Comparison of ENCODE assay signal across 23 cellular contexts in genomic region chr12:116059901-116060300, GRCh38.
DNase-seq lines count a peak whose midpoint lies in the region; ATAC-seq and TF ChIP-seq lines count a peak whose summit lies in the region.
"Had no signal": no experiment of that assay in that cellular context is flagged by ENCODE, and none has a peak within 500 bp of the region (broad histone marks: within the 10 kb centered on the region; RNA-seq: fewer than 3 reads in every experiment).

No MANE protein-coding gene starts in this region.

- H3K4me3 ChIP-seq in BLaER1 treated with 17β-estradiol and CSF1 and Interleukin-3, amounts not matched to agents 10 nM and 100 nM, result no peak overlapping the region
- H3K4me3 ChIP-seq in neutrophil (ENCODE audit: low read depth in 1 of 2, low read length in 1 of 2), result no peak overlapping the region
- H3K4me3 ChIP-seq: gastroesophageal sphincter, pancreas, right atrium auricular region had no signal

- no peaks in the 10 kb centered on the region for H3K9me3 Mint-ChIP-seq in T-helper 1 cell treated with Interleukin-12 subunit alpha and Interleukin-12 subunit beta and Interleukin-4 antibody, amounts not matched to agents 30 μg/mL and 1 μg/mL, for 36 hours
- H3K9me3 Mint-ChIP-seq in activated naive CD8-positive, alpha-beta T cell treated with anti-CD3 and anti-CD28 coated beads, Interleukin-2, amount 50 U/mL, for 24 hours, result no peaks in the 10 kb centered on the region
- H3K9me3 Mint-ChIP-seq in activated T-helper 17 cell treated with anti-CD3 and anti-CD28 coated beads, Interleukin-2, amount 50 U/mL, for 72 hours, result no peaks in the 10 kb centered on the region
- H3K9me3 Mint-ChIP-seq: nephron progenitor cell had no signal

- H3K4me1 Mint-ChIP-seq in T-helper 1 cell treated with Interleukin-12 subunit alpha and Interleukin-12 subunit beta and Interleukin-4 antibody, amounts not matched to agents 30 μg/mL and 1 μg/mL, for 36 hours (ENCODE audit: low read depth), result peaks cover 28% of the 10 kb centered on the region
- peaks cover 64% of the 10 kb centered on the region for H3K4me1 Mint-ChIP-seq in activated naive CD8-positive, alpha-beta T cell treated with anti-CD3 and anti-CD28 coated beads, Interleukin-2, amount 50 U/mL, for 24 hours
- H3K4me1 Mint-ChIP-seq in activated T-helper 17 cell treated with anti-CD3 and anti-CD28 coated beads, Interleukin-2, amount 50 U/mL, for 72 hours, result peaks cover 12% of the 10 kb centered on the region

- H3K36me3 Mint-ChIP-seq in T-helper 1 cell treated with Interleukin-12 subunit alpha and Interleukin-12 subunit beta and Interleukin-4 antibody, amounts not matched to agents 30 μg/mL and 1 μg/mL, for 36 hours (ENCODE audit: low read depth), result no peaks in the 10 kb centered on the region
- no peaks in the 10 kb centered on the region for H3K36me3 Mint-ChIP-seq in activated naive CD8-positive, alpha-beta T cell treated with anti-CD3 and anti-CD28 coated beads, Interleukin-2, amount 50 U/mL, for 24 hours (ENCODE audit: low read depth)
- no peaks in the 10 kb centered on the region for H3K36me3 Mint-ChIP-seq in activated T-helper 17 cell treated with anti-CD3 and anti-CD28 coated beads, Interleukin-2, amount 50 U/mL, for 72 hours (ENCODE audit: low read depth)

- no peaks in the 10 kb centered on the region for H3K27me3 ChIP-seq in BLaER1 treated with 17β-estradiol and CSF1 and Interleukin-3, amounts not matched to agents 10 nM and 100 nM
- no peaks in the 10 kb centered on the region for H3K27me3 ChIP-seq in neutrophil
- H3K27me3 ChIP-seq: gastroesophageal sphincter, pancreas, right atrium auricular region had no signal

- no peaks in the 10 kb centered on the region for H3K9me3 ChIP-seq in BLaER1 treated with 17β-estradiol and CSF1 and Interleukin-3, amounts not matched to agents 10 nM and 100 nM (replicated peaks in 1 of 11)
- no peaks in the 10 kb centered on the region for H3K9me3 ChIP-seq in neutrophil
- H3K9me3 ChIP-seq: gastroesophageal sphincter, pancreas, right atrium auricular region had no signal

- DNase-seq in T-helper 1 cell, result no peak
- DNase-seq in activated naive CD8-positive, alpha-beta T cell treated with anti-CD3 and anti-CD28 coated beads, Interleukin-2, amount 50 U/mL, for 24 hours, result no peak
- DNase-seq: 8988T; activated CD4-positive, alpha-beta T cell treated with anti-CD3 and anti-CD28 coated beads for 1 hour; aorta; DMS79; hippocampal formation; Karpas-422; NCI-H1436 treated with DMSO at 0.1 percent for 48 hours; NCI-H510A; nephron progenitor cell; pancreas; SHP77 treated with DMSO at 0.1 percent for 48 hours; stimulated activated CD4-positive, alpha-beta T cell treated with anti-CD3 and anti-CD28 coated beads, Interleukin-4, amount 100 ng/mL, for 4 hours; trophoblast cell had no signal

- no peak overlapping the region for H3K9ac ChIP-seq in BLaER1 treated with 17β-estradiol and CSF1 and Interleukin-3, amounts not matched to agents 10 nM and 100 nM

- peaks cover 0 to 35% (median 7%) of the 10 kb centered on the region in 11 experiments; a peak in 7 of 22 replicates for H3K36me3 ChIP-seq in BLaER1 treated with 17β-estradiol and CSF1 and Interleukin-3, amounts not matched to agents 10 nM and 100 nM
- no peaks in the 10 kb centered on the region for H3K36me3 ChIP-seq in neutrophil
- H3K36me3 ChIP-seq: gastroesophageal sphincter, pancreas, right atrium auricular region had no signal

- no peak for TF ChIP-seq CTCF in neutrophil (IDR thresholded peaks at IDR 0.05)

- peak overlapping the region in 8 of 11 experiments; percentile 12 to 75 (median 42); a peak in 9 of 22 replicates for H3K4me2 ChIP-seq in BLaER1 treated with 17β-estradiol and CSF1 and Interleukin-3, amounts not matched to agents 10 nM and 100 nM

- H3K4me1 ChIP-seq in BLaER1 treated with 17β-estradiol and CSF1 and Interleukin-3, amounts not matched to agents 10 nM and 100 nM, result peaks cover 24 to 59% (median 40%) of the 10 kb centered on the region in 10 experiments
- peaks cover 7 to 17% of the 10 kb centered on the region in 2 experiments for H3K4me1 ChIP-seq in neutrophil (ENCODE audit: control insufficient read depth in 1 of 2, insufficient read depth in 1 of 2, low read depth in 1 of 2, low read length in 1 of 2)

- H3K27me3 Mint-ChIP-seq in T-helper 1 cell treated with Interleukin-12 subunit alpha and Interleukin-12 subunit beta and Interleukin-4 antibody, amounts not matched to agents 30 μg/mL and 1 μg/mL, for 36 hours (ENCODE audit: low read depth), result no peaks in the 10 kb centered on the region
- no peaks in the 10 kb centered on the region for H3K27me3 Mint-ChIP-seq in activated naive CD8-positive, alpha-beta T cell treated with anti-CD3 and anti-CD28 coated beads, Interleukin-2, amount 50 U/mL, for 24 hours
- H3K27me3 Mint-ChIP-seq in activated T-helper 17 cell treated with anti-CD3 and anti-CD28 coated beads, Interleukin-2, amount 50 U/mL, for 72 hours, result no peaks in the 10 kb centered on the region

- H3K4me3 Mint-ChIP-seq in T-helper 1 cell treated with Interleukin-12 subunit alpha and Interleukin-12 subunit beta and Interleukin-4 antibody, amounts not matched to agents 30 μg/mL and 1 μg/mL, for 36 hours, result peak overlapping the region; percentile 28
- peak overlapping the region; percentile 34 for H3K4me3 Mint-ChIP-seq in activated naive CD8-positive, alpha-beta T cell treated with anti-CD3 and anti-CD28 coated beads, Interleukin-2, amount 50 U/mL, for 24 hours
- H3K4me3 Mint-ChIP-seq in activated T-helper 17 cell treated with anti-CD3 and anti-CD28 coated beads, Interleukin-2, amount 50 U/mL, for 72 hours, result no peak overlapping the region
- H3K4me3 Mint-ChIP-seq: nephron progenitor cell had no signal

- H3K27ac Mint-ChIP-seq in T-helper 1 cell treated with Interleukin-12 subunit alpha and Interleukin-12 subunit beta and Interleukin-4 antibody, amounts not matched to agents 30 μg/mL and 1 μg/mL, for 36 hours, result peak overlapping the region; percentile 95
- peak overlapping the region; percentile 96 for H3K27ac Mint-ChIP-seq in activated naive CD8-positive, alpha-beta T cell treated with anti-CD3 and anti-CD28 coated beads, Interleukin-2, amount 50 U/mL, for 24 hours
- no peak overlapping the region for H3K27ac Mint-ChIP-seq in activated T-helper 17 cell treated with anti-CD3 and anti-CD28 coated beads, Interleukin-2, amount 50 U/mL, for 72 hours
- H3K27ac Mint-ChIP-seq: nephron progenitor cell had no signal

- no peak for ATAC-seq in activated naive CD8-positive, alpha-beta T cell treated with anti-CD3 and anti-CD28 coated beads, Interleukin-2, amount 50 U/mL, for 24 hours
- no peak for ATAC-seq in activated T-helper 17 cell treated with anti-CD3 and anti-CD28 coated beads, Interleukin-2, amount 50 U/mL, for 72 hours (replicated peaks)
- ATAC-seq in HG03025 (IDR thresholded peaks at IDR 0.05; ENCODE audit: low FRiP score, unreplicated experiment) (no peak), GM18907 (IDR thresholded peaks at IDR 0.05; ENCODE audit: unreplicated experiment) (no peak)
- ATAC-seq: gastroesophageal sphincter had no signal

- peaks cover 37 to 100% (median 93%) of the 10 kb centered on the region in 11 experiments for H4K20me1 ChIP-seq in BLaER1 treated with 17β-estradiol and CSF1 and Interleukin-3, amounts not matched to agents 10 nM and 100 nM

- peak overlapping the region in 1 of 11 experiments; percentile 12; a peak in 1 of 22 replicates for H3K27ac ChIP-seq in BLaER1 treated with 17β-estradiol and CSF1 and Interleukin-3, amounts not matched to agents 10 nM and 100 nM
- H3K27ac ChIP-seq in neutrophil, result peak overlapping the region; percentile 75
- H3K27ac ChIP-seq: gastroesophageal sphincter, pancreas, right atrium auricular region had no signal
